In genomic region chr1:173866462-173866861, GRCh38 we compare ENCODE assay signal across 1 cellular context.
TF ChIP-seq lines count a peak whose summit lies in the region.

No MANE protein-coding gene starts in this region.

TF ChIP-seq in IMR-90, 13 proteins besides CTCF, POLR2A, EP300 and RAD21 (continued from another document):
- TF ChIP-seq MXI1 (IDR thresholded peaks at IDR 0.05; ENCODE audit: borderline replicate concordance, low read depth, low read length) (no peak), BHLHE40 (IDR thresholded peaks at IDR 0.05; ENCODE audit: low read depth, low read length) (no peak), MAZ (IDR thresholded peaks at IDR 0.05; ENCODE audit: borderline replicate concordance, low read depth, low read length) (no peak), FOS (IDR thresholded peaks at IDR 0.05; ENCODE audit: low read depth, low read length) (no peak), RCOR1 (IDR thresholded peaks at IDR 0.05; ENCODE audit: insufficient replicate concordance, low read length) (no peak), USF2 (IDR thresholded peaks at IDR 0.05; ENCODE audit: low read depth, low read length) (no peak), SMC3 (IDR thresholded peaks at IDR 0.05; ENCODE audit: low read depth, low read length) (no peak), CHD1 (IDR thresholded peaks at IDR 0.05; ENCODE audit: low read depth, low read length) (no peak), NFE2L2 (IDR thresholded peaks at IDR 0.05; ENCODE audit: low read depth, low read length) (no peak), MAFK (IDR thresholded peaks at IDR 0.05; ENCODE audit: low read depth, low read length) (no peak), CEBPB (IDR thresholded peaks at IDR 0.05; ENCODE audit: low read depth, low read length) (no peak), RFX5 (IDR thresholded peaks at IDR 0.05; ENCODE audit: low read depth, low read length) (no peak)
